1 cellular context compared by ENCODE assay signal in genomic region chr15:75204340-75205063, GRCh38.
TF ChIP-seq lines count a peak whose summit lies in the region.

No MANE protein-coding gene starts in this region.

TF ChIP-seq in HepG2, 621 proteins besides CTCF, POLR2A, EP300 and RAD21 (continued from another document and continues in another):
- no peak for TF ChIP-seq ZC3H4 (CRISPR knock-in tag; IDR thresholded peaks at IDR 0.05; ENCODE audit: borderline replicate concordance)
- peak; percentile 59; the same call in 1 of the 2 replicates for TF ChIP-seq ZNF263 (CRISPR knock-in tag; IDR thresholded peaks at IDR 0.05)
- no peak for TF ChIP-seq GPBP1L1 (CRISPR knock-in tag; IDR thresholded peaks at IDR 0.05)
- peak; percentile 68; the same call in 1 of the 2 replicates for TF ChIP-seq TFAP4 (IDR thresholded peaks at IDR 0.05; ENCODE audit: borderline replicate concordance, low read depth)
- no peak for TF ChIP-seq MTA3 (CRISPR knock-in tag; IDR thresholded peaks at IDR 0.05)
- peak; percentile 91 for TF ChIP-seq SAP130 (CRISPR knock-in tag; IDR thresholded peaks at IDR 0.05; ENCODE audit: low read depth)
- TF ChIP-seq XRCC5 (optimal IDR thresholded peaks at IDR 0.05; ENCODE audit: low read length), result peak; percentile 84
- TF ChIP-seq GTF2F1 (IDR thresholded peaks at IDR 0.05; ENCODE audit: low read length), result no peak
- TF ChIP-seq MAZ (IDR thresholded peaks at IDR 0.05; ENCODE audit: borderline replicate concordance, low read depth, low read length), result peak; percentile 94
- TF ChIP-seq MAZ (CRISPR knock-in tag; IDR thresholded peaks at IDR 0.05; ENCODE audit: low read depth), result peak; percentile 65; the same call in 1 of the 2 replicates
- no peak for TF ChIP-seq ZKSCAN5 (CRISPR knock-in tag; IDR thresholded peaks at IDR 0.05)
- no peak for TF ChIP-seq ZFP41 (CRISPR knock-in tag; IDR thresholded peaks at IDR 0.05; ENCODE audit: borderline replicate concordance)
- peak; percentile 17 for TF ChIP-seq RBM22 (optimal IDR thresholded peaks at IDR 0.05; ENCODE audit: low read length)
- TF ChIP-seq SMARCE1 (IDR thresholded peaks at IDR 0.05; ENCODE audit: borderline replicate concordance), result no peak
- TF ChIP-seq ZNF556 (CRISPR knock-in tag; IDR thresholded peaks at IDR 0.05; ENCODE audit: borderline replicate concordance), result no peak
- TF ChIP-seq THAP11 (CRISPR knock-in tag; IDR thresholded peaks at IDR 0.05), result peak; percentile 49; the same call in 1 of the 2 replicates
- TF ChIP-seq SOX6 (IDR thresholded peaks at IDR 0.05), result no peak
- peak; percentile 73 for TF ChIP-seq SOX6 (CRISPR knock-in tag; IDR thresholded peaks at IDR 0.05)
- TF ChIP-seq MAX (IDR thresholded peaks at IDR 0.05), result peak; percentile 93
- no peak for TF ChIP-seq ZNF570 (CRISPR knock-in tag; IDR thresholded peaks at IDR 0.05; ENCODE audit: borderline replicate concordance)
- TF ChIP-seq RERE (CRISPR knock-in tag; IDR thresholded peaks at IDR 0.05; ENCODE audit: low read depth), result peak; percentile 32; the same call in 1 of the 2 replicates
- TF ChIP-seq YEATS2 (CRISPR knock-in tag; IDR thresholded peaks at IDR 0.05; ENCODE audit: borderline replicate concordance), result peak; percentile 57; the same call in 1 of the 2 replicates
- no peak for TF ChIP-seq AFF4 (CRISPR knock-in tag; IDR thresholded peaks at IDR 0.05)
- no peak for TF ChIP-seq PRMT3 (CRISPR knock-in tag; IDR thresholded peaks at IDR 0.05; ENCODE audit: borderline replicate concordance, low read depth)
- no peak for TF ChIP-seq ZNF30 (CRISPR knock-in tag; IDR thresholded peaks at IDR 0.05)
- 0 out of 2 replicates have a peak, but pooled peaks have one; percentile 41 for TF ChIP-seq HBP1 (CRISPR knock-in tag; IDR thresholded peaks at IDR 0.05; ENCODE audit: low read depth)
- peak; percentile 30; the same call in 1 of the 2 replicates for TF ChIP-seq ZMYM4 (CRISPR knock-in tag; IDR thresholded peaks at IDR 0.05)
- 0 out of 2 replicates have a peak, but pooled peaks have one; percentile 32 for TF ChIP-seq CAMTA2 (CRISPR knock-in tag; IDR thresholded peaks at IDR 0.05; ENCODE audit: borderline replicate concordance)
- TF ChIP-seq RBFOX2 (IDR thresholded peaks at IDR 0.05; ENCODE audit: low read depth, low read length), result no peak
- peak; percentile 72; the same call in 1 of the 2 replicates for TF ChIP-seq HNF1B (CRISPR knock-in tag; IDR thresholded peaks at IDR 0.05)
- TF ChIP-seq ZNF17 (CRISPR knock-in tag; IDR thresholded peaks at IDR 0.05), result no peak
- no peak for TF ChIP-seq RFXANK (CRISPR knock-in tag; IDR thresholded peaks at IDR 0.05)
- TF ChIP-seq CHD4 (IDR thresholded peaks at IDR 0.05; ENCODE audit: borderline replicate concordance, low read length), result no peak
- TF ChIP-seq NFE2L1 (CRISPR knock-in tag; IDR thresholded peaks at IDR 0.05; ENCODE audit: borderline replicate concordance), result no peak
- no peak for TF ChIP-seq TBP (CRISPR knock-in tag; IDR thresholded peaks at IDR 0.05)
- TF ChIP-seq HOXA3 (CRISPR knock-in tag; IDR thresholded peaks at IDR 0.05), result peak; percentile 64
- peak; percentile 73 for TF ChIP-seq ZFP91 (CRISPR knock-in tag; IDR thresholded peaks at IDR 0.05; ENCODE audit: borderline replicate concordance)
- peak; percentile 80 for TF ChIP-seq YY1 (IDR thresholded peaks at IDR 0.05; ENCODE audit: insufficient read depth, insufficient replicate concordance, low read depth, low read length)
- peak; percentile 38; the same call in 1 of the 2 replicates for TF ChIP-seq FOXA3 (CRISPR knock-in tag; IDR thresholded peaks at IDR 0.05)
- peak; percentile 66 for TF ChIP-seq MNT (IDR thresholded peaks at IDR 0.05)
